In the genomic region with DNA sequence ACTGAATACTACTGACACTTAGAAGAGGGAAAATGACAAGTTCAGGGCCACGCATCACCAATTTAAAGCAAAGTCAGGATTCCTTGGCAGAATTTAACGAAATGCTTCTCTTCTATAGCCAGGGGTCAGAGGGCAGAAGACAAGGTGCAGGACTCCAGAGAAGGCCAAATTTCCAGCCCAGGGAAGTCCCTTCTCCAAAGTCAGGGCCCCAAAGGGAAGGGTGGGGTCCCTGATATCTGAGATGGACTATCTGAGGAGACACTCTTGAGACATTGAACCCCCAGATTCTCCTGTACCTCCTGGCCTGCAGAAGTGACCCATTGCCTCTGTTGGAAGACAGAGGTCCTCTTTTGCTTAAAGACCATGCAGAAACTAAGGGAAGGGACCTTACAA, we compare ENCODE assay signal across 19 cellular contexts.
"Had no signal": no experiment of that assay in that cellular context is flagged by ENCODE, and none has a peak within 500 bp of the region (broad histone marks: within the 10 kb centered on the region; RNA-seq: fewer than 3 reads in every experiment).

No MANE protein-coding gene starts in this region.

- H3K27ac Mint-ChIP-seq: activated naive CD4-positive, alpha-beta T cell treated with anti-CD3 and anti-CD28 coated beads, Interleukin-2, amount 50 U/mL, for 24 hours; activated naive CD8-positive, alpha-beta T cell treated with anti-CD3 and anti-CD28 coated beads, Interleukin-2, amount 50 U/mL, for 24 hours; activated T-helper 1 cell treated with anti-CD3 and anti-CD28 coated beads, Interleukin-12 subunit alpha, Interleukin-12 subunit beta, Interleukin-2, Interleukin-4 antibody, amounts not matched to agents 30 ng/mL and 10 ng/mL and 1 ng/mL, durations not matched to agents 14 hours and 24 hours and 36 hours; immature natural killer cell; nephron progenitor cell; T-helper 2 cell treated with Interferon-gamma antibody and Interleukin-4, amounts not matched to agents 5 μg/mL and 100 μg/mL, for 36 hours had no signal

- H3K4me3 ChIP-seq: ovary, prostate gland, thyroid gland had no signal

- H3K27ac ChIP-seq: esophagus muscularis mucosa, foreskin keratinocyte, left lung, lower lobe of right lung, ovary, prostate gland, stomach, thyroid gland, upper lobe of left lung, vagina had no signal

- H3K9me3 Mint-ChIP-seq: activated naive CD4-positive, alpha-beta T cell treated with anti-CD3 and anti-CD28 coated beads, Interleukin-2, amount 50 U/mL, for 24 hours; activated naive CD8-positive, alpha-beta T cell treated with anti-CD3 and anti-CD28 coated beads, Interleukin-2, amount 50 U/mL, for 24 hours; activated T-helper 1 cell treated with anti-CD3 and anti-CD28 coated beads, Interleukin-12 subunit alpha, Interleukin-12 subunit beta, Interleukin-2, Interleukin-4 antibody, amounts not matched to agents 30 ng/mL and 10 ng/mL and 1 ng/mL, durations not matched to agents 14 hours and 24 hours and 36 hours; central memory CD8-positive, alpha-beta T cell; immature natural killer cell; stimulated activated effector memory CD8-positive, alpha-beta T cell treated with anti-CD3 and anti-CD28 coated beads, Interleukin-12 subunit alpha, Interleukin-12 subunit beta, amount 100 ng/mL, for 72 hours; T-helper 2 cell treated with Interferon-gamma antibody and Interleukin-4, amounts not matched to agents 5 μg/mL and 100 μg/mL, for 36 hours had no signal

- H3K4me1 ChIP-seq: foreskin keratinocyte had no signal

- H3K9me3 ChIP-seq: esophagus muscularis mucosa, heart left ventricle, left lung, lower lobe of right lung, ovary, prostate gland, stomach, thyroid gland, upper lobe of left lung, vagina had no signal

- H3K36me3 ChIP-seq: esophagus muscularis mucosa, heart left ventricle, left lung, lower lobe of right lung, ovary, prostate gland, stomach, thyroid gland, upper lobe of left lung, vagina had no signal

- H3K27me3 ChIP-seq: ovary, thyroid gland, vagina had no signal

- H3K36me3 Mint-ChIP-seq: activated naive CD4-positive, alpha-beta T cell treated with anti-CD3 and anti-CD28 coated beads, Interleukin-2, amount 50 U/mL, for 24 hours; immature natural killer cell; stimulated activated effector memory CD8-positive, alpha-beta T cell treated with anti-CD3 and anti-CD28 coated beads, Interleukin-12 subunit alpha, Interleukin-12 subunit beta, amount 100 ng/mL, for 72 hours had no signal
